In genomic region chr1:150165622-150166612, GRCh38 we compare ENCODE assay signal across 8 cellular contexts. TPM values are rescaled to one million over a fixed set of nuclear protein-coding genes. Genes with fewer than 3 reads are reported as not detected.
DNase-seq lines count a peak whose midpoint lies in the region; ATAC-seq, FAIRE-seq and TF ChIP-seq lines count a peak whose summit lies in the region.

No MANE protein-coding gene starts in this region.

- no peak for FAIRE-seq in kidney (lab: Jason Lieb, UNC)

- H3K4me1 Mint-ChIP-seq in HFFc6 (ENCODE audit: low read depth): peaks cover 53% of the 10 kb centered on the region
- H3K4me1 Mint-ChIP-seq in activated naive CD8-positive, alpha-beta T cell treated with anti-CD3 and anti-CD28 coated beads, Interleukin-2, amount 10 ng/mL, durations not matched to agents 7 days and 5 days: peaks cover 51% of the 10 kb centered on the region
- H3K4me1 Mint-ChIP-seq in stimulated activated naive CD8-positive, alpha-beta T cell treated with anti-CD3 and anti-CD28 coated beads, Interleukin-15, Interleukin-2, amounts not matched to agents 100 ng/mL and 50 ng/mL, for 24 hours (ENCODE audit: low read depth): peaks cover 48% of the 10 kb centered on the region

- H3K9me3 Mint-ChIP-seq in HFFc6: no peaks in the 10 kb centered on the region
- no peaks in the 10 kb centered on the region for H3K9me3 Mint-ChIP-seq in activated naive CD8-positive, alpha-beta T cell treated with anti-CD3 and anti-CD28 coated beads, Interleukin-2, amount 10 ng/mL, durations not matched to agents 7 days and 5 days
- no peaks in the 10 kb centered on the region for H3K9me3 Mint-ChIP-seq in stimulated activated naive CD8-positive, alpha-beta T cell treated with anti-CD3 and anti-CD28 coated beads, Interleukin-15, Interleukin-2, amounts not matched to agents 100 ng/mL and 50 ng/mL, for 24 hours

- TF ChIP-seq CTCF in HFFc6 (IDR thresholded peaks at IDR 0.05) (peak; percentile 79), kidney (IDR thresholded peaks at IDR 0.05; ENCODE audit: borderline replicate concordance, extremely low read depth, insufficient read depth) (peak; percentile 49)

- H3K9me3 ChIP-seq in kidney (ENCODE audit: control insufficient read depth in 1 of 2, low read length in 2 of 2): no peaks in the 10 kb centered on the region

- H3K27me3 Mint-ChIP-seq in HFFc6 (ENCODE audit: insufficient read depth): peaks cover 4% of the 10 kb centered on the region
- peaks cover 3% of the 10 kb centered on the region for H3K27me3 Mint-ChIP-seq in activated naive CD8-positive, alpha-beta T cell treated with anti-CD3 and anti-CD28 coated beads, Interleukin-2, amount 10 ng/mL, durations not matched to agents 7 days and 5 days
- H3K27me3 Mint-ChIP-seq in stimulated activated naive CD8-positive, alpha-beta T cell treated with anti-CD3 and anti-CD28 coated beads, Interleukin-15, Interleukin-2, amounts not matched to agents 100 ng/mL and 50 ng/mL, for 24 hours: no peaks in the 10 kb centered on the region

- no peak overlapping the region for H3K27ac Mint-ChIP-seq in HFFc6
- no peak overlapping the region for H3K27ac Mint-ChIP-seq in activated naive CD8-positive, alpha-beta T cell treated with anti-CD3 and anti-CD28 coated beads, Interleukin-2, amount 10 ng/mL, durations not matched to agents 7 days and 5 days
- peak overlapping the region; percentile 71 for H3K27ac Mint-ChIP-seq in stimulated activated naive CD8-positive, alpha-beta T cell treated with anti-CD3 and anti-CD28 coated beads, Interleukin-15, Interleukin-2, amounts not matched to agents 100 ng/mL and 50 ng/mL, for 24 hours

- no peaks in the 10 kb centered on the region for H3K36me3 ChIP-seq in kidney (ENCODE audit: control insufficient read depth in 1 of 2, insufficient read depth in 2 of 2, low read length in 2 of 2)

- H3K4me3 Mint-ChIP-seq in HFFc6: no peak overlapping the region
- no peak overlapping the region for H3K4me3 Mint-ChIP-seq in activated naive CD8-positive, alpha-beta T cell treated with anti-CD3 and anti-CD28 coated beads, Interleukin-2, amount 10 ng/mL, durations not matched to agents 7 days and 5 days
- H3K4me3 Mint-ChIP-seq in stimulated activated naive CD8-positive, alpha-beta T cell treated with anti-CD3 and anti-CD28 coated beads, Interleukin-15, Interleukin-2, amounts not matched to agents 100 ng/mL and 50 ng/mL, for 24 hours: peak overlapping the region; percentile 33

- no peak overlapping the region for H3K27ac ChIP-seq in kidney (ENCODE audit: low read depth in 2 of 2, low read length in 2 of 2)

- peak; percentile 14 for ATAC-seq in activated naive CD8-positive, alpha-beta T cell treated with anti-CD3 and anti-CD28 coated beads, Interleukin-2, amount 10 ng/mL, durations not matched to agents 7 days and 5 days (ENCODE audit: low read depth)
- ATAC-seq in GM18907 (IDR thresholded peaks at IDR 0.05; ENCODE audit: unreplicated experiment) (no peak), GM21367 (IDR thresholded peaks at IDR 0.05; ENCODE audit: unreplicated experiment) (no peak)

- intact Hi-C loops in kidney (cut with DNase I): loop anchor here (5.0 kb wide), 1 partner anchor 94 kb away; no protein-coding TSS in a partner anchor

- H3K9ac ChIP-seq in kidney (ENCODE audit: low read length in 2 of 2): no peak overlapping the region

- no peak overlapping the region for H3K4me3 ChIP-seq in kidney (ENCODE audit: low read length in 2 of 2)

- peaks cover 9 to 19% of the 10 kb centered on the region in 2 donors for H3K4me1 ChIP-seq in kidney (ENCODE audit: control insufficient read depth in 1 of 2, insufficient read depth in 1 of 2, low read depth in 1 of 2, low read length in 2 of 2)

- peaks cover 5% of the 10 kb centered on the region for H3K36me3 Mint-ChIP-seq in HFFc6 (ENCODE audit: low read depth)
- H3K36me3 Mint-ChIP-seq in activated naive CD8-positive, alpha-beta T cell treated with anti-CD3 and anti-CD28 coated beads, Interleukin-2, amount 10 ng/mL, durations not matched to agents 7 days and 5 days: peaks cover 2% of the 10 kb centered on the region
- H3K36me3 Mint-ChIP-seq in stimulated activated naive CD8-positive, alpha-beta T cell treated with anti-CD3 and anti-CD28 coated beads, Interleukin-15, Interleukin-2, amounts not matched to agents 100 ng/mL and 50 ng/mL, for 24 hours (ENCODE audit: low read depth): no peaks in the 10 kb centered on the region

- DNase-seq in COLO668 (lab: John Stamatoyannopoulos, UW; ENCODE audit: unreplicated experiment) (peak; percentile 29), HFFc6 (peak; percentile 40), RPMI8226 (peak; percentile 67), kidney (no peak)
- DNase-seq in activated naive CD8-positive, alpha-beta T cell treated with anti-CD3 and anti-CD28 coated beads, Interleukin-2, amount 10 ng/mL, durations not matched to agents 7 days and 5 days: peak; percentile 57

- POLR2A ChIA-PET in activated naive CD8-positive, alpha-beta T cell treated with anti-CD3 and anti-CD28 coated beads, Interleukin-2, amount 10 ng/mL, durations not matched to agents 7 days and 5 days (lab: Charles Lee): interaction anchor here (1.2 to 3.3 kb wide), 6 partner anchors 10 to 278 kb away, joined by 4 to 20 read pairs (median 4); partner anchors contain the start of genes PLEKHO1 and VPS45

RNA-seq across cellular contexts. Expression of gene PLEKHO1, which starts 16.2 kb away (rescaled TPM):
- 10 to 100 TPM; 30.9 to 36.7 (median 32.6) TPM for total RNA-seq in HFFc6 (2021; fragmentation: NEBNext Ultra II Directional; extraction: Animal tissue kit (Norgen Biotek cat#: 25700))
- total RNA-seq in activated naive CD8-positive, alpha-beta T cell treated with anti-CD3 and anti-CD28 coated beads, Interleukin-2, amount 10 ng/mL, durations not matched to agents 7 days and 5 days: 100 to 1,000 TPM; 140 to 143 TPM
- total RNA-seq in kidney: 32.7 TPM
- 28.0 TPM for polyA plus RNA-seq in kidney (ENCODE audit: insufficient read depth, low read depth, low replicate concordance)
